In genomic region chr22:36644333-36644757, GRCh38 we compare ENCODE assay signal across 8 cellular contexts. TPM values are rescaled to one million over a fixed set of nuclear protein-coding genes. Genes with fewer than 3 reads are reported as not detected.
DNase-seq lines count a peak whose midpoint lies in the region; ATAC-seq and TF ChIP-seq lines count a peak whose summit lies in the region.

No MANE protein-coding gene starts in this region.

- ATAC-seq in GM19023 (IDR thresholded peaks at IDR 0.05; ENCODE audit: unreplicated experiment) (no peak), GM19395 (IDR thresholded peaks at IDR 0.05; ENCODE audit: unreplicated experiment) (no peak)

- H3K27ac ChIP-seq in cardiac muscle cell (no peak overlapping the region), SJCRH30 (no peak overlapping the region)

- intact Hi-C loops in cardiac septum (cut with DNase I), result no loop called here

- H3K36me3 ChIP-seq in cardiac muscle cell (no peaks in the 10 kb centered on the region), SJCRH30 (no peaks in the 10 kb centered on the region)

- no peaks in the 10 kb centered on the region for H3K4me1 ChIP-seq in cardiac muscle cell (ENCODE audit: low read depth)
- no peaks in the 10 kb centered on the region for H3K4me1 ChIP-seq in SJCRH30

- H3K4me3 ChIP-seq in cardiac muscle cell (no peak overlapping the region), SJCRH30 (no peak overlapping the region)

- H3K27me3 ChIP-seq in cardiac muscle cell, result peaks cover 9% of the 10 kb centered on the region
- no peaks in the 10 kb centered on the region for H3K27me3 ChIP-seq in SJCRH30

- DNase-seq in cardiac muscle cell (ENCODE audit: low read depth in 1 of 2, low spot score in 1 of 2), result peak; percentile 84 to 96
- DNase-seq in cardiac septum (ENCODE audit: low spot score), result no peak
- peak; percentile 53 to 82 for DNase-seq in SJCRH30
- DNase-seq in fibroblast of peridontal ligament (ENCODE audit: extremely low read depth), result peak; percentile 93
- DNase-seq in stimulated activated CD4-positive, alpha-beta T cell treated with anti-CD3 and anti-CD28 coated beads, Interleukin-2, amount 100 ng/mL, for 24 hours, result peak; percentile 5 to 21
- DNase-seq in NCI-H187 (lab: John Stamatoyannopoulos, UW), result no peak

- TF ChIP-seq CTCF in cardiac muscle cell (IDR thresholded peaks at IDR 0.05; ENCODE audit: low read depth, low read length), result no peak

- H3K9me3 ChIP-seq in cardiac muscle cell (ENCODE audit: low read depth) (no peaks in the 10 kb centered on the region), SJCRH30 (replicated peaks) (no peaks in the 10 kb centered on the region)

RNA-seq across cellular contexts. Expression of gene CACNG2, which starts 59.2 kb away (rescaled TPM):
- total RNA-seq in cardiac muscle cell (not detected in 2 replicates), cardiac septum (not detected)
- polyA plus RNA-seq in cardiac muscle cell, result not detected in 2 replicates
- 0.10 and 0.18 TPM in 2 replicates for total RNA-seq in SJCRH30 (2014; rRNA removed; shearing (Covaris generic))

Comparison
In these comparisons a context has a peak if more than half of its experiments do, and no peak if none do; other contexts are left out.
1. DNase-seq: peak in cardiac muscle cell (2 of 2), SJCRH30 (2 of 2), fibroblast of peridontal ligament (single experiment) and stimulated activated CD4-positive, alpha-beta T cell treated with anti-CD3 and anti-CD28 coated beads, Interleukin-2, amount 100 ng/mL, for 24 hours (2 of 2); none in cardiac septum (single experiment) and NCI-H187 (0 of 2).